19 cellular contexts compared by ENCODE assay signal in genomic region chr15:56693761-56694160, GRCh38. TPM values are rescaled to one million over a fixed set of nuclear protein-coding genes. Genes with fewer than 3 reads are reported as not detected.
A peak's percentile ranks its signal among the peaks of the same experiment; 100 is the strongest.
DNase-seq lines count a peak whose midpoint lies in the region; ATAC-seq, FAIRE-seq and TF ChIP-seq lines count a peak whose summit lies in the region.
"Had no signal": no experiment of that assay in that cellular context is flagged by ENCODE, and none has a peak within 500 bp of the region (broad histone marks: within the 10 kb centered on the region; RNA-seq: fewer than 3 reads in every experiment).

No MANE protein-coding gene starts in this region.

- SMC1A ChIA-PET in GM12878 (lab: Charles Lee; ENCODE audit: uncharacterized antibody, unreplicated experiment) = interaction anchor here (1.6 kb wide), 1 partner anchor 10 kb away, joined by 4 read pairs; no protein-coding TSS in a partner anchor

- TF ChIP-seq CTCF in GM12878 (IDR thresholded peaks at IDR 0.05 in 2 of 3, conservative IDR thresholded peaks at IDR 0.05 in 1 of 3; ENCODE audit: control insufficient read depth in 2 of 3, extremely low read depth in 1 of 3, insufficient read depth in 1 of 3, low read depth in 3 of 3, low read length in 3 of 3) (no peak), fibroblast of the aortic adventitia (IDR thresholded peaks at IDR 0.05; ENCODE audit: insufficient read depth, low read length) (no peak), mucosa of descending colon (IDR thresholded peaks at IDR 0.05) (no peak)

- peak; percentile 18 for FAIRE-seq in GM12878 (lab: Jason Lieb, UNC)
- FAIRE-seq: D721Med, GM18507 had no signal

- H3K4me3 ChIP-seq in GM12878 = no peak overlapping the region
- H3K4me3 ChIP-seq in fibroblast of the aortic adventitia (ENCODE audit: low read depth, low read length) = no peak overlapping the region
- H3K4me3 ChIP-seq in mucosa of descending colon = no peak overlapping the region
- H3K4me3 ChIP-seq: SK-N-MC had no signal

- no peak overlapping the region for H2AFZ ChIP-seq in GM12878 (ENCODE audit: control insufficient read depth, low read depth, low read length)

- H3K9ac ChIP-seq in GM12878 (ENCODE audit: control insufficient read depth, insufficient read depth, low read length) = no peak overlapping the region

- POLR2A ChIA-PET in GM12878 (lab: Charles Lee) = no interaction called here

- TF ChIP-seq POLR2A in GM12878 (IDR thresholded peaks at IDR 0.05; ENCODE audit: low read depth, low read length) = no peak

- H4K20me1 ChIP-seq in GM12878 (ENCODE audit: control insufficient read depth, insufficient read depth) = no peaks in the 10 kb centered on the region

- DNase-seq in AG08396 (ENCODE audit: low spot score) (peak; percentile 8), GM04504 (ENCODE audit: low read depth) (peak; percentile 17), GM12878 (ENCODE audit: low read depth, low spot score) (no peak), fibroblast of the aortic adventitia (ENCODE audit: low read depth) (peak; percentile 6), inferior parietal cortex (ENCODE audit: extremely low spot score) (no peak), ACHN (no peak), mucosa of descending colon (no peak), SHP77 (lab: John Stamatoyannopoulos, UW) (no peak)
- DNase-seq: BE2C; CD4-positive, alpha-beta memory T cell; HCEC 1CT; NCI-H146; NCI-H345; NCI-H526 treated with DMSO at 0.1 percent for 48 hours; NK-92 treated with Interleukin-12 subunit alpha and Interleukin-12 subunit beta, amount 100 ng/mL, for 24 hours; PC-3 had no signal

- H3K79me2 ChIP-seq in GM12878 (ENCODE audit: control insufficient read depth, insufficient read depth, low read length) = no peaks in the 10 kb centered on the region

- H3K36me3 ChIP-seq in GM12878 (ENCODE audit: control insufficient read depth in 2 of 2, insufficient read depth in 2 of 2, low read length in 1 of 2) (no peaks in the 10 kb centered on the region), mucosa of descending colon (ENCODE audit: low read depth) (no peaks in the 10 kb centered on the region)

- H3K4me1 ChIP-seq in GM12878 (ENCODE audit: control insufficient read depth, insufficient read depth, low read length) (no peaks in the 10 kb centered on the region), mucosa of descending colon (ENCODE audit: low read depth) (no peaks in the 10 kb centered on the region)
- H3K4me1 ChIP-seq: BE2C had no signal

- H3K9me3 ChIP-seq in GM12878 (replicated peaks; ENCODE audit: control insufficient read depth, insufficient read depth, low read length) (no peaks in the 10 kb centered on the region), mucosa of descending colon (no peaks in the 10 kb centered on the region)
- H3K9me3 ChIP-seq: BE2C had no signal

- TF ChIP-seq RAD21 in GM12878 (IDR thresholded peaks at IDR 0.05; ENCODE audit: insufficient read depth, low read depth, low read length) = no peak

- H3K27ac ChIP-seq in GM12878 (ENCODE audit: control insufficient read depth, insufficient read depth) = no peak overlapping the region
- H3K27ac ChIP-seq: SK-N-MC had no signal

- in situ Hi-C loops in GM12878 (cut with MboI) = no loop called here
- in situ Hi-C loops in ACHN (cut with HindIII; ENCODE audit: low pct_ligation_motif_present, low pct_unique_long_range_greater_than_20kb, low sequenced_read_pairs) = no loop called here

- CTCF ChIA-PET in GM12878 (lab: Yijun Ruan, JAX) = interaction anchor here (0.6 kb wide), 2 partner anchors 22 to 464 kb away, joined by 3 to 5 read pairs; no protein-coding TSS in a partner anchor

- H3K27me3 ChIP-seq in GM12878 (replicated peaks in 1 of 2; ENCODE audit: control insufficient read depth in 2 of 2, insufficient read depth in 2 of 2, low read length in 1 of 2) = no peaks in the 10 kb centered on the region
- H3K27me3 ChIP-seq: BE2C had no signal

- no peak for TF ChIP-seq EP300 in GM12878 (IDR thresholded peaks at IDR 0.05; ENCODE audit: borderline replicate concordance in 1 of 2, control insufficient read depth in 1 of 2, low read depth in 2 of 2, low read length in 2 of 2)

- WGBS in GM12878 (ENCODE audit: insufficient coverage, insufficient replicate concordance, low lambda C conversion rate, missing lambda C conversion rate) = 100% methylated on average over 3 of the region's 3 CpGs

- RAD21 ChIA-PET in GM12878 (lab: Charles Lee; ENCODE audit: unreplicated experiment) = no interaction called here

- no TSS peak for BruUV-seq in GM12878 (replicated peaks; lab: Mats Ljungman, UMichigan)

- H3K4me2 ChIP-seq in GM12878 (ENCODE audit: control insufficient read depth, insufficient read depth) = no peak overlapping the region

- intact Hi-C loops in GM12878 (cut with micrococcal nuclease; ENCODE audit: unreplicated experiment) (no loop called here), mucosa of descending colon (cut with DNase I, micrococcal nuclease) (no loop called here)

- no peak for ATAC-seq in GM12878
- no peak for ATAC-seq in mucosa of descending colon
- ATAC-seq: PC-3 had no signal

TF ChIP-seq in GM12878, 131 proteins besides CTCF, POLR2A, EP300 and RAD21 (continues in another document):
- TF ChIP-seq ZNF384 (IDR thresholded peaks at IDR 0.05; ENCODE audit: borderline replicate concordance, low read depth, low read length) (no peak), NFIC (IDR thresholded peaks at IDR 0.05; ENCODE audit: low read depth, low read length) (no peak), ATF7 (IDR thresholded peaks at IDR 0.05; ENCODE audit: low read depth) (no peak), TBL1XR1 (IDR thresholded peaks at IDR 0.05; ENCODE audit: low read depth, low read length) (no peak)
- TF ChIP-seq, protein P1, sequence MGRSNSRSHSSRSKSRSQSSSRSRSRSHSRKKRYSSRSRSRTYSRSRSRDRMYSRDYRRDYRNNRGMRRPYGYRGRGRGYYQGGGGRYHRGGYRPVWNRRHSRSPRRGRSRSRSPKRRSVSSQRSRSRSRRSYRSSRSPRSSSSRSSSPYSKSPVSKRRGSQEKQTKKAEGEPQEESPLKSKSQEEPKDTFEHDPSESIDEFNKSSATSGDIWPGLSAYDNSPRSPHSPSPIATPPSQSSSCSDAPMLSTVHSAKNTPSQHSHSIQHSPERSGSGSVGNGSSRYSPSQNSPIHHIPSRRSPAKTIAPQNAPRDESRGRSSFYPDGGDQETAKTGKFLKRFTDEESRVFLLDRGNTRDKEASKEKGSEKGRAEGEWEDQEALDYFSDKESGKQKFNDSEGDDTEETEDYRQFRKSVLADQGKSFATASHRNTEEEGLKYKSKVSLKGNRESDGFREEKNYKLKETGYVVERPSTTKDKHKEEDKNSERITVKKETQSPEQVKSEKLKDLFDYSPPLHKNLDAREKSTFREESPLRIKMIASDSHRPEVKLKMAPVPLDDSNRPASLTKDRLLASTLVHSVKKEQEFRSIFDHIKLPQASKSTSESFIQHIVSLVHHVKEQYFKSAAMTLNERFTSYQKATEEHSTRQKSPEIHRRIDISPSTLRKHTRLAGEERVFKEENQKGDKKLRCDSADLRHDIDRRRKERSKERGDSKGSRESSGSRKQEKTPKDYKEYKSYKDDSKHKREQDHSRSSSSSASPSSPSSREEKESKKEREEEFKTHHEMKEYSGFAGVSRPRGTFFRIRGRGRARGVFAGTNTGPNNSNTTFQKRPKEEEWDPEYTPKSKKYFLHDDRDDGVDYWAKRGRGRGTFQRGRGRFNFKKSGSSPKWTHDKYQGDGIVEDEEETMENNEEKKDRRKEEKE (IDR thresholded peaks at IDR 0.05) = no peak
- TF ChIP-seq, protein P2, sequence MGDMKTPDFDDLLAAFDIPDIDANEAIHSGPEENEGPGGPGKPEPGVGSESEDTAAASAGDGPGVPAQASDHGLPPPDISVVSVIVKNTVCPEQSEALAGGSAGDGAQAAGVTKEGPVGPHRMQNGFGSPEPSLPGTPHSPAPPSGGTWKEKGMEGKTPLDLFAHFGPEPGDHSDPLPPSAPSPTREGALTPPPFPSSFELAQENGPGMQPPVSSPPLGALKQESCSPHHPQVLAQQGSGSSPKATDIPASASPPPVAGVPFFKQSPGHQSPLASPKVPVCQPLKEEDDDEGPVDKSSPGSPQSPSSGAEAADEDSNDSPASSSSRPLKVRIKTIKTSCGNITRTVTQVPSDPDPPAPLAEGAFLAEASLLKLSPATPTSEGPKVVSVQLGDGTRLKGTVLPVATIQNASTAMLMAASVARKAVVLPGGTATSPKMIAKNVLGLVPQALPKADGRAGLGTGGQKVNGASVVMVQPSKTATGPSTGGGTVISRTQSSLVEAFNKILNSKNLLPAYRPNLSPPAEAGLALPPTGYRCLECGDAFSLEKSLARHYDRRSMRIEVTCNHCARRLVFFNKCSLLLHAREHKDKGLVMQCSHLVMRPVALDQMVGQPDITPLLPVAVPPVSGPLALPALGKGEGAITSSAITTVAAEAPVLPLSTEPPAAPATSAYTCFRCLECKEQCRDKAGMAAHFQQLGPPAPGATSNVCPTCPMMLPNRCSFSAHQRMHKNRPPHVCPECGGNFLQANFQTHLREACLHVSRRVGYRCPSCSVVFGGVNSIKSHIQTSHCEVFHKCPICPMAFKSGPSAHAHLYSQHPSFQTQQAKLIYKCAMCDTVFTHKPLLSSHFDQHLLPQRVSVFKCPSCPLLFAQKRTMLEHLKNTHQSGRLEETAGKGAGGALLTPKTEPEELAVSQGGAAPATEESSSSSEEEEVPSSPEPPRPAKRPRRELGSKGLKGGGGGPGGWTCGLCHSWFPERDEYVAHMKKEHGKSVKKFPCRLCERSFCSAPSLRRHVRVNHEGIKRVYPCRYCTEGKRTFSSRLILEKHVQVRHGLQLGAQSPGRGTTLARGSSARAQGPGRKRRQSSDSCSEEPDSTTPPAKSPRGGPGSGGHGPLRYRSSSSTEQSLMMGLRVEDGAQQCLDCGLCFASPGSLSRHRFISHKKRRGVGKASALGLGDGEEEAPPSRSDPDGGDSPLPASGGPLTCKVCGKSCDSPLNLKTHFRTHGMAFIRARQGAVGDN (IDR thresholded peaks at IDR 0.05) = no peak

RNA-seq across cellular contexts. Expression of gene ZNF280D, which starts 39.5 kb away (rescaled TPM):
- 68.9 and 72.6 TPM in 2 replicates for total RNA-seq in GM12878 (2013; cell fraction: nucleolus; rRNA removed)
- total RNA-seq in GM12878 (2014; rRNA removed) (9.8 and 10.2 TPM in 2 replicates), GM12878 (2014; rRNA removed; fragmentation: Illumina TruSeq; extraction: Trizol) (18.5 and 19.6 TPM in 2 replicates), GM12878 (2021) (18.6 and 19.5 TPM in 2 replicates), fibroblast of the aortic adventitia (ENCODE audit: low replicate concordance) (30.9 and 55.3 TPM in 2 replicates), mucosa of descending colon (10 to 100 TPM; 29.6 to 51.0 (median 39.8) TPM)
- 3.5 TPM for polyA plus RNA-seq in GM12878 (2011; ENCODE audit: low read depth)
- polyA plus RNA-seq in GM12878 (2011; rRNA removed) (5.6 and 13.0 TPM in 2 replicates), GM12878 (2014; fragmentation: Illumina TruSeq; extraction: Trizol) (11.9 and 14.5 TPM in 2 replicates), GM12878 (2014; fragmentation: Nextera tagmentation; extraction: Ambion mirVana) (1 to 10 TPM; 6.4 to 7.5 TPM), GM12878 (2014; rRNA removed) (5.5 and 5.9 TPM in 2 replicates), GM12878 (2016; fragmentation: Nextera tagmentation; extraction: Ambion mirVana) (1 to 10 TPM; 8.3 to 9.0 TPM)
- 1.6 and 1.9 TPM in 2 replicates for polyA plus RNA-seq in GM12878 (2011; cell fraction: cytosol; rRNA removed)
- 5.8 and 6.5 TPM in 2 replicates for polyA plus RNA-seq in GM12878 (2011; cell fraction: nucleus; rRNA removed)
- polyA plus RNA-seq in GM12878 (2012) = 5.5 and 6.6 TPM in 2 replicates
- polyA minus RNA-seq in GM12878 (2011; rRNA and poly(A)+ RNA removed) = 10.2 and 10.8 TPM in 2 replicates
- polyA minus RNA-seq in GM12878 (2011; cell fraction: cytosol; rRNA and poly(A)+ RNA removed) = 3.1 and 3.6 TPM in 2 replicates
- 8.6 and 13.2 TPM in 2 replicates for polyA minus RNA-seq in GM12878 (2011; cell fraction: nucleus; rRNA and poly(A)+ RNA removed)

Comparison
In these comparisons a context has a peak if more than half of its experiments do, and no peak if none do; other contexts are left out.
1. DNase-seq: peak in AG08396 (single experiment), GM04504 (single experiment) and fibroblast of the aortic adventitia (single experiment); none in GM12878 (single experiment), inferior parietal cortex (single experiment), ACHN (single experiment), mucosa of descending colon (0 of 3) and SHP77 (0 of 2).